In the genomic region with DNA sequence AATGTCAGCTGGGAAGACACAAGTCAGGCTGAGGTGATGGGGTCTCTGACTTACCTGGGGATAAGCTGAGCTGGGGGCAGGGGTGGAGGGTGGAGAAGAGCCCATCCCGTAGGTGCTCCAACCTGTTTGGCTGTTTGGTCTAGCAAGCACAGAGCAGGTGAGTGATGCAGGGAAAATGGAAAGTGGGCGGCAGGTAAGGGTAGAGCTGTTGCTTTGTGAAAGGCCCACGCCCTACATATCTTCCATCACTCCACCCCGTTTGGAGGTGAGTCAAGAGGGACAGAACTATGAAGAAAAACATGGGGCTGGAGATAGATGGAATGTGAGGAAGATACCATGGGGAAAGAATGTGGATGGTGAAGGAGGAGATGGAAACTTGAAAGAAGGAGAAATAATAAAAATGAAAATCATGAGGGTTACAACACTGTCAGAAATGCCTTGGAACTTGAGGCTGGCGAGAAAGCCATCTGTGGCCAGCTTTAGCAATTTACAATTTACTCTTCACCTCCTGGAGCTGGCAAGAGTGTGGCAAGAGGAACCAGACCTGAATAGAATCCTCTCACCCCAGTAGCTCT, we compare ENCODE assay signal across 1 cellular context.
TF ChIP-seq lines count a peak whose summit lies in the region.

No MANE protein-coding gene starts in this region.

TF ChIP-seq in H1, 55 proteins besides CTCF, POLR2A, EP300 and RAD21:
- TF ChIP-seq POU5F1 (IDR thresholded peaks at IDR 0.05; ENCODE audit: low read depth, low read length) (no peak), GTF2F1 (IDR thresholded peaks at IDR 0.05; ENCODE audit: borderline replicate concordance, low read depth, low read length) (no peak), TEAD4 (IDR thresholded peaks at IDR 0.05; ENCODE audit: low read depth, low read length) (no peak), YY1 (IDR thresholded peaks at IDR 0.05; ENCODE audit: low read depth, low read length) (no peak), CREB1 (IDR thresholded peaks at IDR 0.05) (no peak), SIX5 (IDR thresholded peaks at IDR 0.05; ENCODE audit: low read depth, low read length) (no peak), HDAC6 (IDR thresholded peaks at IDR 0.05; ENCODE audit: low read depth, low read length) (no peak)
TF ChIP-seq in H1: peak in this region for 0.
